Comparison of ENCODE assay signal across 15 cellular contexts in the genomic region with DNA sequence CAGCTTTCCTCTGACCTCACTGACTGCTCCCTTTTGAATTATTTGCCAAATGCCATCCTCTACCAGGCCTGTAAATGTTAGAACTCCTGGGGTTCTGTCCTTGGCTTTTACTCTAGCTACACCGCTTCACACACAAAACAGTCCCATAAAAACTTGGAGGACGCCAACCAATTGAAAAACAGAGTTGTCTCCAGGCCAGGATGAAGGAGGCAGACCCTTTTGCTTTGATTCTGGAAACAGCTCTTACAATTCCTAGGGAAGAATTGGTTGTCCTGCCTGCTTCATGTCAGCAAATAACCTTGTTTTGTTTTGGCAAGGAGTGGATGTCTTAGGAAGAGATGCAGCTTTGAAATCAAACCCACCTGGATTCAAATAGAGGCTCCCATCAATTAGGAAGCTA.
A peak's percentile ranks its signal among the peaks of the same experiment; 100 is the strongest.
DNase-seq lines count a peak whose midpoint lies in the region; TF ChIP-seq lines count a peak whose summit lies in the region.
"Had no signal": no experiment of that assay in that cellular context is flagged by ENCODE, and none has a peak within 500 bp of the region (broad histone marks: within the 10 kb centered on the region; RNA-seq: fewer than 3 reads in every experiment).

No MANE protein-coding gene starts in this region.

- intact Hi-C loops in posterior cingulate gyrus (cut with DNase I), result no loop called here

- H3K27ac Mint-ChIP-seq in activated naive CD4-positive, alpha-beta T cell treated with anti-CD3 and anti-CD28 coated beads, Interleukin-2, amount 50 U/mL, for 24 hours, result peak overlapping the region; percentile 30
- peak overlapping the region; percentile 38 for H3K27ac Mint-ChIP-seq in nephron progenitor cell
- H3K27ac Mint-ChIP-seq: B cell; CD4-positive, alpha-beta T cell; CD8-positive, alpha-beta T cell had no signal

- no peaks in the 10 kb centered on the region for H3K9me3 Mint-ChIP-seq in activated naive CD4-positive, alpha-beta T cell treated with anti-CD3 and anti-CD28 coated beads, Interleukin-2, amount 50 U/mL, for 24 hours
- peaks cover 6% of the 10 kb centered on the region for H3K9me3 Mint-ChIP-seq in nephron progenitor cell
- H3K9me3 Mint-ChIP-seq: CD4-positive, alpha-beta T cell had no signal

- no peak for TF ChIP-seq CTCF in nephron progenitor cell (IDR thresholded peaks at IDR 0.05)

- no peak for DNase-seq in activated naive CD4-positive, alpha-beta T cell (lab: John Stamatoyannopoulos, UW)
- DNase-seq in cerebellum (ENCODE audit: low spot score) (peak; percentile 51), nephron progenitor cell (no peak), posterior cingulate gyrus (no peak), KG1 (lab: John Stamatoyannopoulos, UW) (no peak), activated gamma-delta T cell treated with Interleukin-2 at 50 U/mL for 16 hours (no peak)
- DNase-seq: AML-193; Caco-2; Calu3; CD4-positive, alpha-beta T cell; CD8-positive, alpha-beta T cell; DMS79 treated with DMSO at 0.1 percent for 48 hours; GDM1 had no signal

- peaks cover 4% of the 10 kb centered on the region for H3K27me3 Mint-ChIP-seq in activated naive CD4-positive, alpha-beta T cell treated with anti-CD3 and anti-CD28 coated beads, Interleukin-2, amount 50 U/mL, for 24 hours
- no peaks in the 10 kb centered on the region for H3K27me3 Mint-ChIP-seq in nephron progenitor cell (ENCODE audit: low read depth, poor library complexity)
- H3K27me3 Mint-ChIP-seq: B cell; CD4-positive, alpha-beta T cell had no signal

- no peak overlapping the region for H3K4me3 Mint-ChIP-seq in activated naive CD4-positive, alpha-beta T cell treated with anti-CD3 and anti-CD28 coated beads, Interleukin-2, amount 50 U/mL, for 24 hours
- H3K4me3 Mint-ChIP-seq in nephron progenitor cell, result no peak overlapping the region
- H3K4me3 Mint-ChIP-seq: B cell; CD4-positive, alpha-beta T cell; CD8-positive, alpha-beta T cell had no signal

- no peaks in the 10 kb centered on the region for H3K4me1 Mint-ChIP-seq in activated naive CD4-positive, alpha-beta T cell treated with anti-CD3 and anti-CD28 coated beads, Interleukin-2, amount 50 U/mL, for 24 hours
- H3K4me1 Mint-ChIP-seq in nephron progenitor cell, result no peaks in the 10 kb centered on the region
- H3K4me1 Mint-ChIP-seq: B cell had no signal

- no peaks in the 10 kb centered on the region for H3K36me3 Mint-ChIP-seq in activated naive CD4-positive, alpha-beta T cell treated with anti-CD3 and anti-CD28 coated beads, Interleukin-2, amount 50 U/mL, for 24 hours
- H3K36me3 Mint-ChIP-seq in nephron progenitor cell (ENCODE audit: low read depth), result no peaks in the 10 kb centered on the region
- H3K36me3 Mint-ChIP-seq: CD8-positive, alpha-beta T cell had no signal
